12 cellular contexts compared by ENCODE assay signal in genomic region chr11:131609921-131610320, GRCh38.
"Had no signal": no experiment of that assay in that cellular context is flagged by ENCODE, and none has a peak within 500 bp of the region (broad histone marks: within the 10 kb centered on the region; RNA-seq: fewer than 3 reads in every experiment).

No MANE protein-coding gene starts in this region.

- H3K27ac ChIP-seq: colonic mucosa, sigmoid colon, thoracic aorta had no signal

- DNase-seq: activated CD4-positive, alpha-beta T cell treated with anti-CD3 and anti-CD28 coated beads, Interleukin-2, amount 50 U/mL, for 48 hours; activated CD4-positive, CD25-positive, alpha-beta regulatory T cell treated with anti-CD3 and anti-CD28 coated beads, Interleukin-2, amount 50 U/mL, for 72 hours; activated CD8-positive, alpha-beta memory T cell treated with anti-CD3 and anti-CD28 coated beads, Interleukin-2, amount 10 ng/mL, durations not matched to agents 7 days and 5 days; activated effector memory CD4-positive, alpha-beta T cell treated with Interleukin-2 at 50 U/mL for 16 hours; activated T-cell treated with anti-CD3 and anti-CD28 coated beads, Interleukin-2, amount 50 U/mL, for 24 hours; colonic mucosa; effector CD8-positive, alpha-beta T cell; natural killer cell; sigmoid colon; stimulated activated CD4-positive, alpha-beta T cell treated with anti-CD3 and anti-CD28 coated beads, Interleukin-2, amount 100 ng/mL, for 48 hours; stimulated activated naive CD4-positive, alpha-beta T cell treated with Interleukin-2 at 50 U/mL for 16 hours had no signal

- H3K4me3 ChIP-seq: colonic mucosa, sigmoid colon, thoracic aorta had no signal

- ATAC-seq: activated CD8-positive, alpha-beta memory T cell treated with anti-CD3 and anti-CD28 coated beads, Interleukin-2, amount 10 ng/mL, durations not matched to agents 7 days and 5 days; natural killer cell had no signal

- H3K9me3 ChIP-seq: colonic mucosa, sigmoid colon, thoracic aorta had no signal

- H3K4me1 ChIP-seq: colonic mucosa, sigmoid colon had no signal

- H3K36me3 ChIP-seq: colonic mucosa, sigmoid colon, thoracic aorta had no signal

- H3K27me3 ChIP-seq: colonic mucosa, sigmoid colon had no signal
